ENCODE assay signal across 19 cellular contexts in genomic region chr2:24238158-24238557, GRCh38.
A peak's percentile ranks its signal among the peaks of the same experiment; 100 is the strongest.
DNase-seq lines count a peak whose midpoint lies in the region; ATAC-seq lines count a peak whose summit lies in the region.
"Had no signal": no experiment of that assay in that cellular context is flagged by ENCODE, and none has a peak within 500 bp of the region (broad histone marks: within the 10 kb centered on the region; RNA-seq: fewer than 3 reads in every experiment).

No MANE protein-coding gene starts in this region.

- peak; percentile 51 for DNase-seq in DMS153 treated with DMSO at 0.1 percent for 48 hours (lab: John Stamatoyannopoulos, UW; ENCODE audit: unreplicated experiment)
- DNase-seq in NCI-H128 (lab: John Stamatoyannopoulos, UW; ENCODE audit: unreplicated experiment): peak; percentile 38
- peak; percentile 14 for DNase-seq in NCI-H2196 treated with DMSO at 0.1 percent for 48 hours (lab: John Stamatoyannopoulos, UW; ENCODE audit: unreplicated experiment)
- peak; percentile 80 for DNase-seq in SHP77 treated with DMSO at 0.1 percent for 48 hours (lab: John Stamatoyannopoulos, UW)
- no peak for DNase-seq in putamen (ENCODE audit: low spot score)
- no peak for DNase-seq in left colon
- no peak for DNase-seq in DMS114 treated with DMSO at 0.1 percent for 48 hours (lab: John Stamatoyannopoulos, UW; ENCODE audit: unreplicated experiment)
- DNase-seq: activated CD4-positive, alpha-beta T cell treated with anti-CD3 and anti-CD28 coated beads, Interleukin-2, amount 50 U/mL, for 4 hours; activated gamma-delta T cell; amygdala; dorsolateral prefrontal cortex; foreskin fibroblast; hippocampal formation; islet precursor cell; Kasumi-1; right cardiac atrium had no signal

- intact Hi-C loops in left colon (cut with DNase I, micrococcal nuclease): no loop called here

- ATAC-seq in left colon: no peak
- ATAC-seq: GM23338; right cardiac atrium; Right ventricle myocardium inferior; stimulated activated effector memory CD8-positive, alpha-beta T cell treated with anti-CD3 and anti-CD28 coated beads, Interleukin-12 subunit alpha, Interleukin-12 subunit beta, amount 100 ng/mL, for 72 hours had no signal

Comparison
In these comparisons a context has a peak if more than half of its experiments do, and no peak if none do; other contexts are left out.
1. DNase-seq: peak in DMS153 treated with DMSO at 0.1 percent for 48 hours (single experiment), NCI-H128 (single experiment), NCI-H2196 treated with DMSO at 0.1 percent for 48 hours (single experiment) and SHP77 treated with DMSO at 0.1 percent for 48 hours (single experiment); none in putamen (single experiment), left colon (0 of 2) and DMS114 treated with DMSO at 0.1 percent for 48 hours (single experiment).